Comparison of ENCODE assay signal across 8 cellular contexts in the genomic region with DNA sequence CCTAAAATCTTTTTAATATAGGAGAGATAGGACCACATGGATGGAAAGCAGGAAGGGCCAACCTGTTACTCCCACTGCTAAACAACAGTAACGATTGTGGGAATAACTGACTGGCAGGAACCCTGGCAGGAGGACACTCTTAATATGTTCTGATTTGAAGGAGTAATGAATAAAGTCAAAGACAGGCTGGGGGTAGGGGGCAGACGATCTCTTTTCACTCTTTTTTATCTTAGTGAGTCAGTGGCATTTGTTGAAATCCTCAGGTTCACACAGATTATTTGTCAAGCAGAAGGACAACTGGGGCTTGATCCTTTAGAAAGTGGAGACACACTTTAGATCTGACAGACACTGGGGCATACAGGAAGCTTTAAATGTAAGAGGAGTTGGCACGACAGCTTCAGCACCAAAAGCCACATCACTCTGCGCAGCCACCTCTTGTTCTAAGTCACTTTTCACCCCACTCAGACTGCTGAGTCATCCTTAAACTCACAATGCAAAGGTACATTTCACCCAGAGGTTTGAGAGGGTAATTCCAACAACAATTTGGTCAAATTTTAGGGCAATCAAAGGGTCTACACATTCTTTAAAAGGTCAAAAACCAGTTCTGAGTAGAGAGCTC.
A peak's percentile ranks its signal among the peaks of the same experiment; 100 is the strongest.
DNase-seq lines count a peak whose midpoint lies in the region; ATAC-seq and TF ChIP-seq lines count a peak whose summit lies in the region.

No MANE protein-coding gene starts in this region.

- no peak for TF ChIP-seq CTCF in chondrocyte (IDR thresholded peaks at IDR 0.05)

- peak overlapping the region; percentile 1 for H3K27ac Mint-ChIP-seq in chondrocyte (ENCODE audit: unreplicated experiment)

- H3K27me3 Mint-ChIP-seq in chondrocyte (ENCODE audit: low read depth), result no peaks in the 10 kb centered on the region

- H3K4me1 Mint-ChIP-seq in chondrocyte (ENCODE audit: low read depth), result peaks cover 20% of the 10 kb centered on the region

- ATAC-seq in GM18873 (IDR thresholded peaks at IDR 0.05; ENCODE audit: low FRiP score, unreplicated experiment) (peak; percentile 99), HG03060 (IDR thresholded peaks at IDR 0.05; ENCODE audit: low read depth, unreplicated experiment) (peak; percentile 95)

- H3K9me3 Mint-ChIP-seq in chondrocyte (ENCODE audit: low read depth), result peaks cover 13% of the 10 kb centered on the region

- no peak overlapping the region for H3K4me3 Mint-ChIP-seq in chondrocyte (ENCODE audit: unreplicated experiment)

- peaks cover 1% of the 10 kb centered on the region for H3K36me3 Mint-ChIP-seq in chondrocyte (ENCODE audit: low read depth)

- DNase-seq in A172 (ENCODE audit: low spot score), result peak; percentile 41
- peak; percentile 72 for DNase-seq in RPMI8226
- DNase-seq in chondrocyte (ENCODE audit: low spot score), result no peak
- peak; percentile 30 to 31 for DNase-seq in stimulated activated CD8-positive, alpha-beta memory T cell treated with anti-CD3 and anti-CD28 coated beads, Interleukin-15, amount 100 ng/mL, for 48 hours (ENCODE audit: low read depth in 2 of 2)
- DNase-seq in C1 segment of cervical spinal cord (lab: John Stamatoyannopoulos, UW), result no peak
- no peak for DNase-seq in AG08396 (ENCODE audit: low spot score)

Comparison
In these comparisons a context has a peak if more than half of its experiments do, and no peak if none do; other contexts are left out.
1. DNase-seq: peak in A172 (single experiment), RPMI8226 (single experiment) and stimulated activated CD8-positive, alpha-beta memory T cell treated with anti-CD3 and anti-CD28 coated beads, Interleukin-15, amount 100 ng/mL, for 48 hours (2 of 2); none in chondrocyte (single experiment), C1 segment of cervical spinal cord (0 of 14) and AG08396 (single experiment).